Comparison of ENCODE assay signal across 8 cellular contexts in the genomic region with DNA sequence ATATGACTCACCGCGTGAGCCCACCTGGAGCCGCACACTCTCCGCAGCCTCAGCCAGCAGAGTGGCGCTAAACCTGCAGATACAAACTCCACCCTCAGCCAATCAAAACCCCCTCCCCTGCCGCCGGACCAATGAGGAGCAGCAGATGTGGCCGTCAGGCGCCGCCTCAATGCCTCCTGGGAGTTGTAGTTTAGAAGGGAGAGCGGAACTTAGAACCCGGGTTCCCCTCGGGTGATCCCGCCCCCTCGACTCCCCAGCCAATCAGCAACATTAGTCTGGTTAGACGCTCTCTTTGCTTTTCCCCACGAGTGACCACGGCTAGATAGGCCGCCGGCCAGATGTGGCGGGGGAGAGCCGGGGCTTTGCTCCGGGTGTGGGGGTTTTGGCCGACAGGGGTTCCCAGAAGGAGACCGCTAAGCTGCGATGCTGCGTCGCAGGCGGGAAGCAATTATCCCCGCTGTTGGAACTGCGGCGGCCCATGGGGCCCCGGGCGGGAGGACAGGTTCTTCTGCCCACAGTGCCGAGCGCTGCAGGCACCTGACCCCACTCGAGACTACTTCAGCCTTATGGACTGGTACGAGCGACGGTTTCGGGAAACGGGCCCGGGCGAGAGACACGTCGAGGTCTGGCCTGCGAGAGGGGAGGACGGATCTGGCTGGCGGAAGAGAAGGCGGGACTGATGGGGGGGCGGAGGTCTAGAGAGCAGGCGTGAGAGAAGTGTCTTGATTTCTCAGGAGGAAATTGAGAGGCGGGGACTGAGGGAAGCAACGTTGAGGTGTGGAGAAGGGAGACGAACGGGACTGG. TPM values are rescaled to one million over a fixed set of nuclear protein-coding genes. Genes with fewer than 3 reads are reported as not detected.
DNase-seq lines count a peak whose midpoint lies in the region; ATAC-seq, FAIRE-seq and TF ChIP-seq lines count a peak whose summit lies in the region.

A gene (minus strand): TSS at position 63 of the 804 bp plus-strand sequence. CDS start 7,099 bp downstream, outside the sequence.
A gene with protein sequence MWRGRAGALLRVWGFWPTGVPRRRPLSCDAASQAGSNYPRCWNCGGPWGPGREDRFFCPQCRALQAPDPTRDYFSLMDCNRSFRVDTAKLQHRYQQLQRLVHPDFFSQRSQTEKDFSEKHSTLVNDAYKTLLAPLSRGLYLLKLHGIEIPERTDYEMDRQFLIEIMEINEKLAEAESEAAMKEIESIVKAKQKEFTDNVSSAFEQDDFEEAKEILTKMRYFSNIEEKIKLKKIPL (plus strand): TSS at position 282 of the 804 bp plus-strand sequence. CDS start 57 bp downstream, at position 339.

- BruUV-seq in HepG2 (replicated peaks; lab: Mats Ljungman, UMichigan): no TSS peak

- H3K4me1 ChIP-seq in HepG2 (ENCODE audit: insufficient read depth, low read length): peaks cover 76% of the 10 kb centered on the region

- H3K36me3 ChIP-seq in HepG2 (replicated peaks in 1 of 2; ENCODE audit: control insufficient read depth in 1 of 2, insufficient read depth in 2 of 2, low read length in 2 of 2): peaks cover 5 to 26% of the 10 kb centered on the region in 2 experiments

- H3K9me3 ChIP-seq in HepG2 (ENCODE audit: low read length): no peaks in the 10 kb centered on the region

- peak within 1 kb of the TSS; percentile 96 to 98 for H3K4me3 Mint-ChIP-seq in CD14-positive monocyte

- H3K4me2 ChIP-seq in HepG2 (ENCODE audit: low read depth, low read length): peak within 1 kb of the TSS; percentile 88

- H3K27me3 ChIP-seq in HepG2 (ENCODE audit: control insufficient read depth in 1 of 2, insufficient read depth in 2 of 2, low read length in 2 of 2): no peaks in the 10 kb centered on the region

- peaks cover 25% of the 10 kb centered on the region for H3K4me1 Mint-ChIP-seq in CD14-positive monocyte

- H3K27me3 Mint-ChIP-seq in CD14-positive monocyte (ENCODE audit: low read depth in 3 of 3): no peaks in the 10 kb centered on the region

- H4K20me1 ChIP-seq in HepG2 (ENCODE audit: insufficient read depth, low read length): no peaks in the 10 kb centered on the region

- peak within 1 kb of the TSS; percentile 79 for H3K27ac ChIP-seq in HepG2 (ENCODE audit: extremely low read length, insufficient read depth, low read length)

- intact Hi-C loops in CD14-positive monocyte (cut with micrococcal nuclease) (loop anchor here (1.0 to 5.0 kb wide), 3 partner anchors 30 to 140 kb away; a partner anchor contains a TSS), HepG2 (cut with micrococcal nuclease; ENCODE audit: unreplicated experiment) (loop anchor here (5.0 kb wide), 1 partner anchor 40 kb away; no protein-coding TSS in a partner anchor)

- no peak for TF ChIP-seq CTCF in CD14-positive monocyte (IDR thresholded peaks at IDR 0.05)
- TF ChIP-seq CTCF in HepG2 (CRISPR knock-in tag; IDR thresholded peaks at IDR 0.05): peak; percentile 52

- H3K9me3 Mint-ChIP-seq in CD14-positive monocyte: no peaks in the 10 kb centered on the region

- ATAC-seq in GM19395 (IDR thresholded peaks at IDR 0.05; ENCODE audit: unreplicated experiment) (peak; percentile 91), HG03565 (IDR thresholded peaks at IDR 0.05; ENCODE audit: unreplicated experiment) (peak; percentile 88), HepG2 (peak; percentile 97)

- H3K36me3 Mint-ChIP-seq in CD14-positive monocyte: peaks cover 29 to 47% of the 10 kb centered on the region in 2 donors

- peak; percentile 93 for FAIRE-seq in HepG2 (lab: Jason Lieb, UNC)

- H3K79me2 ChIP-seq in HepG2 (ENCODE audit: insufficient read depth, low read length): peaks cover 58% of the 10 kb centered on the region

- CTCF ChIA-PET in HepG2 (lab: Yijun Ruan, JAX; ENCODE audit: low intra/inter-chr PET ratio, low total read pairs): no interaction called here

- TF ChIP-seq RAD21 in HepG2 (CRISPR knock-in tag; IDR thresholded peaks at IDR 0.05): no peak

- H3K9ac ChIP-seq in HepG2 (ENCODE audit: insufficient read depth, low read depth, low read length): peak within 1 kb of the TSS; percentile 89

- TF ChIP-seq EP300 in HepG2 (IDR thresholded peaks at IDR 0.05; ENCODE audit: low read depth in 2 of 2, low read length in 2 of 2) (no peak), HepG2 (CRISPR knock-in tag; IDR thresholded peaks at IDR 0.05; ENCODE audit: borderline replicate concordance) (no peak)

- peak within 1 kb of the TSS; percentile 90 for H2AFZ ChIP-seq in HepG2 (ENCODE audit: low read length)

- peak; percentile 97 for DNase-seq in CD14-positive monocyte (ENCODE audit: low spot score)
- peak; percentile 85 for DNase-seq in NCI-H774 (lab: John Stamatoyannopoulos, UW)
- peak; percentile 97 to 98 for DNase-seq in activated CD4-positive, alpha-beta T cell treated with anti-CD3 and anti-CD28 coated beads, Interleukin-2, amount 50 U/mL, for 48 hours
- peak; percentile 98 to 100 for DNase-seq in dermis microvascular lymphatic vessel endothelial cell (ENCODE audit: low read depth in 2 of 2)
- DNase-seq in HepG2 (ENCODE audit: low spot score): peak; percentile 98
- peak; percentile 95 for DNase-seq in stimulated activated CD4-positive, alpha-beta T cell treated with anti-CD3 and anti-CD28 coated beads, Interleukin-4, amount 100 ng/mL, for 1 hour

- peak within 1 kb of the TSS; percentile 92 to 98 (median 96) for H3K27ac Mint-ChIP-seq in CD14-positive monocyte

- H3K4me3 ChIP-seq in HepG2 (replicated peaks in 1 of 3; ENCODE audit: insufficient read depth in 1 of 3, low read depth in 2 of 3, low read length in 3 of 3): peak within 1 kb of the TSS; percentile 78 to 96 (median 92)

- peak; percentile 47 to 75; a peak in 3 of 4 replicates for TF ChIP-seq POLR2A in HepG2 (IDR thresholded peaks at IDR 0.05; ENCODE audit: insufficient read depth in 1 of 2, low read depth in 2 of 2, low read length in 2 of 2)

- 0% methylated on average over 30 of the region's 56 CpGs for WGBS in HepG2 (ENCODE audit: low lambda C conversion rate)

- POLR2A ChIA-PET in HepG2 (lab: Yijun Ruan, JAX): interaction anchor here (0.8 to 2.3 kb wide), 6 partner anchors 31 to 77 kb away, joined by 3 to 7 read pairs (median 4); a partner anchor contains a TSS

- in situ Hi-C loops in HepG2 (cut with HindIII; ENCODE audit: extremely low pct_ligation_motif_present, low pct_unique_long_range_greater_than_20kb): no loop called here

TF ChIP-seq in HepG2, 621 proteins besides CTCF, POLR2A, EP300 and RAD21 (continues in another document):
- no peak for TF ChIP-seq IKZF1 (IDR thresholded peaks at IDR 0.05)
- TF ChIP-seq ZFP82 (CRISPR knock-in tag; IDR thresholded peaks at IDR 0.05; ENCODE audit: borderline replicate concordance): no peak
- no peak for TF ChIP-seq ZNF766 (CRISPR knock-in tag; IDR thresholded peaks at IDR 0.05; ENCODE audit: borderline replicate concordance)

RNA-seq across cellular contexts. Expression of the first gene that starts in this region (rescaled TPM):
- polyA plus RNA-seq in CD14-positive monocyte (1 to 10 TPM; 6.6 to 7.8 TPM), HepG2 (2011; rRNA removed) (19.2 and 27.0 TPM in 2 replicates)
- total RNA-seq in dermis microvascular lymphatic vessel endothelial cell (4.7 and 6.8 TPM in 2 replicates), HepG2 (2016; rRNA removed; fragmentation: Illumina TruSeq; extraction: Trizol) (40.5 and 53.3 TPM in 2 replicates)
- 32.1 and 35.7 TPM in 2 replicates for total RNA-seq in HepG2 (2016; cell fraction: cytosol; rRNA removed; fragmentation: Illumina TruSeq; extraction: Trizol; ENCODE audit: low read depth)
- total RNA-seq in HepG2 (2016; cell fraction: insoluble cytoplasmic fraction; rRNA removed; fragmentation: Illumina TruSeq; extraction: Trizol): 41.3 and 57.6 TPM in 2 replicates
- total RNA-seq in HepG2 (2016; cell fraction: membrane; rRNA removed; fragmentation: Illumina TruSeq; extraction: Trizol): 23.8 and 25.0 TPM in 2 replicates
- total RNA-seq in HepG2 (2016; cell fraction: nucleus; rRNA removed; fragmentation: Illumina TruSeq; extraction: Trizol): 28.9 and 31.8 TPM in 2 replicates
- 21.2 and 33.4 TPM in 2 replicates for polyA plus RNA-seq in HepG2 (2011; cell fraction: cytosol; rRNA removed)
- 20.3 and 24.8 TPM in 2 replicates for polyA plus RNA-seq in HepG2 (2011; cell fraction: nucleus; rRNA removed)
- 10.3 and 23.5 TPM in 2 replicates for polyA plus RNA-seq in HepG2 (2012)
- 10.2 and 10.6 TPM in 2 replicates for polyA plus RNA-seq in HepG2 (2016; cell fraction: cytosol; fragmentation: Illumina TruSeq; extraction: Trizol; ENCODE audit: low read depth)
- polyA plus RNA-seq in HepG2 (2016; cell fraction: insoluble cytoplasmic fraction; fragmentation: Illumina TruSeq; extraction: Trizol; ENCODE audit: low read depth): 59.9 and 63.9 TPM in 2 replicates
- 13.9 and 16.6 TPM in 2 replicates for polyA plus RNA-seq in HepG2 (2016; cell fraction: membrane; fragmentation: Illumina TruSeq; extraction: Trizol; ENCODE audit: low read depth)
- 44.0 and 48.0 TPM in 2 replicates for polyA plus RNA-seq in HepG2 (2016; cell fraction: nucleus; fragmentation: Illumina TruSeq; extraction: Trizol; ENCODE audit: insufficient read depth, low read depth)
- 30.7 and 51.5 TPM in 2 replicates for polyA minus RNA-seq in HepG2 (2011; rRNA and poly(A)+ RNA removed; ENCODE audit: low replicate concordance)
- polyA minus RNA-seq in HepG2 (2011; cell fraction: cytosol; rRNA and poly(A)+ RNA removed): 23.7 and 23.8 TPM in 2 replicates
- polyA minus RNA-seq in HepG2 (2011; cell fraction: nucleus; rRNA and poly(A)+ RNA removed): 21.1 and 22.9 TPM in 2 replicates

RNA-seq across cellular contexts. Expression of the second gene that starts in this region (rescaled TPM):
- polyA plus RNA-seq in CD14-positive monocyte (10 to 100 TPM; 10.3 to 13.2 TPM), HepG2 (2011; rRNA removed) (13.9 and 15.4 TPM in 2 replicates)
- total RNA-seq in dermis microvascular lymphatic vessel endothelial cell (14.9 and 19.8 TPM in 2 replicates), HepG2 (2016; rRNA removed; fragmentation: Illumina TruSeq; extraction: Trizol) (20.2 and 20.9 TPM in 2 replicates)
- 11.3 and 12.3 TPM in 2 replicates for total RNA-seq in HepG2 (2016; cell fraction: cytosol; rRNA removed; fragmentation: Illumina TruSeq; extraction: Trizol; ENCODE audit: low read depth)
- total RNA-seq in HepG2 (2016; cell fraction: insoluble cytoplasmic fraction; rRNA removed; fragmentation: Illumina TruSeq; extraction: Trizol): 19.5 and 25.4 TPM in 2 replicates
- total RNA-seq in HepG2 (2016; cell fraction: membrane; rRNA removed; fragmentation: Illumina TruSeq; extraction: Trizol): 16.5 and 17.3 TPM in 2 replicates
- 9.6 and 10.0 TPM in 2 replicates for total RNA-seq in HepG2 (2016; cell fraction: nucleus; rRNA removed; fragmentation: Illumina TruSeq; extraction: Trizol)
- 14.2 and 16.4 TPM in 2 replicates for polyA plus RNA-seq in HepG2 (2011; cell fraction: cytosol; rRNA removed)
- polyA plus RNA-seq in HepG2 (2011; cell fraction: nucleus; rRNA removed): 2.6 and 3.9 TPM in 2 replicates
- polyA plus RNA-seq in HepG2 (2012): 11.6 and 13.2 TPM in 2 replicates
- 10.9 and 12.6 TPM in 2 replicates for polyA plus RNA-seq in HepG2 (2016; cell fraction: cytosol; fragmentation: Illumina TruSeq; extraction: Trizol; ENCODE audit: low read depth)
- 21.6 and 24.8 TPM in 2 replicates for polyA plus RNA-seq in HepG2 (2016; cell fraction: insoluble cytoplasmic fraction; fragmentation: Illumina TruSeq; extraction: Trizol; ENCODE audit: low read depth)
- 13.5 and 17.0 TPM in 2 replicates for polyA plus RNA-seq in HepG2 (2016; cell fraction: membrane; fragmentation: Illumina TruSeq; extraction: Trizol; ENCODE audit: low read depth)
- 12.1 and 16.2 TPM in 2 replicates for polyA plus RNA-seq in HepG2 (2016; cell fraction: nucleus; fragmentation: Illumina TruSeq; extraction: Trizol; ENCODE audit: insufficient read depth, low read depth)
- 7.9 and 11.5 TPM in 2 replicates for polyA minus RNA-seq in HepG2 (2011; rRNA and poly(A)+ RNA removed; ENCODE audit: low replicate concordance)
- 3.6 and 5.4 TPM in 2 replicates for polyA minus RNA-seq in HepG2 (2011; cell fraction: cytosol; rRNA and poly(A)+ RNA removed)
- 3.9 and 6.2 TPM in 2 replicates for polyA minus RNA-seq in HepG2 (2011; cell fraction: nucleus; rRNA and poly(A)+ RNA removed)

Comparison
In these comparisons a context has a peak if more than half of its experiments do, and no peak if none do; other contexts are left out.
1. Peak in every context shown above with its lines: DNase-seq, ATAC-seq, H3K4me3 ChIP-seq and H3K27ac ChIP-seq.